In the genomic region with DNA sequence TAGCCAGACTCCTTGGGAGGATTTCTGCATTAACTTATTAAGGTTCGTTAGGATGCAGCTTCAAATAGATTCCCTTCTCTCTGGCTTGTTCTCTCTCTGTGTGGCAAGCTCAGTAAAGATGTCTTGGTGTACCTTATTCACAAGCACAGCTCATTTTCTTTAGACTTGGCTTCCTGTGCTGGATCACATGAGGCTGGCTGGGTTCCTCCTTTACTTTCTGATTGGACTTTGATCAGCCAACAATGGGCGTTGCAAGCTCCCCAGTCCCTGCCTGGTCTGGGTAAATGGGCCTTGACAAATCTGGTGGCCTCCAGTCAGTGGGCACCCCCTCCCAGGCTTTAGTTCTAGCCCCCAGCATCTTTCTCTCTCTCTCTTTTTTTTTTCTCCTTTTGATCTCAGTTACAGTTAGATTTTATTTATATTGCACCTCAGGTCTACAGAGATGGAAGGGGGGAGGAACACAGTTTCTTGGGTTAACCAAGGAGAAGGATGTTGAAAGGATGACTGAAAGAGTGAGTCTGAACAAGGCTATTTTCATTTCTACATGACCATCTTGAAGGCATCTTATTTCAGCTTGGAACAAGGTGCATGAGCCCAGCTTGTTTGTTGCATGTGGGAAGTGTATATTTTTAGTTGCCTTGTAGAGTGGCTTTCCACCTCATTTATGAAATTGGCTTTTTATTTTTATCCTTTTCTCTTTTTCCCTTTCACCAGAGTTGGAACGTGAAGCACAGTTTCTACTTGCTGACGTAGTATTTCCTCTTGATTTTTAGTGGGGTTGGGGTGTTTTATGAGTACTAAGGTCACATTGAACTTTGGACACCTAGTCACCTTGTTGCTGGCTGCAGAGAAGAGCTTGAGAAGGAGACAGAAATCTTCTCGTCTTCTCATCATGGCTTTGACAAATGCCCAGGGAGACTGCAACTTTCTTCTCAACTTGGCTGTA, we compare ENCODE assay signal across 12 cellular contexts.
DNase-seq lines count a peak whose midpoint lies in the region; ATAC-seq and TF ChIP-seq lines count a peak whose summit lies in the region.
"Had no signal": no experiment of that assay in that cellular context is flagged by ENCODE, and none has a peak within 500 bp of the region (broad histone marks: within the 10 kb centered on the region; RNA-seq: fewer than 3 reads in every experiment).

No MANE protein-coding gene starts in this region.

- H3K4me3 ChIP-seq in cardiac muscle cell (no peak overlapping the region), heart left ventricle (no peak overlapping the region), vagina (no peak overlapping the region)

- no peak for TF ChIP-seq CTCF in cardiac muscle cell (IDR thresholded peaks at IDR 0.05; ENCODE audit: low read depth, low read length)
- no peak for TF ChIP-seq CTCF in heart left ventricle (IDR thresholded peaks at IDR 0.05)
- TF ChIP-seq CTCF in nephron (IDR thresholded peaks at IDR 0.05; ENCODE audit: unreplicated experiment in 3 of 3), result no peak
- TF ChIP-seq CTCF in vagina (IDR thresholded peaks at IDR 0.05), result no peak

- ATAC-seq in heart left ventricle, result no peak
- ATAC-seq: activated naive CD8-positive, alpha-beta T cell treated with anti-CD3 and anti-CD28 coated beads, Interleukin-2, amount 50 U/mL, for 24 hours; PC-3 had no signal

- peaks cover 30% of the 10 kb centered on the region for H3K36me3 Mint-ChIP-seq in nephron (ENCODE audit: low read depth)

- H3K9me3 ChIP-seq in cardiac muscle cell (ENCODE audit: low read depth), result no peaks in the 10 kb centered on the region
- H3K9me3 ChIP-seq in heart left ventricle, result no peaks in the 10 kb centered on the region
- no peaks in the 10 kb centered on the region for H3K9me3 ChIP-seq in vagina

- no peaks in the 10 kb centered on the region for H3K9me3 Mint-ChIP-seq in nephron
- H3K9me3 Mint-ChIP-seq: activated naive CD8-positive, alpha-beta T cell treated with anti-CD3 and anti-CD28 coated beads, Interleukin-2, amount 50 U/mL, for 24 hours had no signal

- H3K4me1 Mint-ChIP-seq in nephron, result peaks cover 82% of the 10 kb centered on the region
- H3K4me1 Mint-ChIP-seq: activated naive CD8-positive, alpha-beta T cell treated with anti-CD3 and anti-CD28 coated beads, Interleukin-2, amount 50 U/mL, for 24 hours had no signal

- H3K36me3 ChIP-seq in cardiac muscle cell, result no peaks in the 10 kb centered on the region
- H3K36me3 ChIP-seq in heart left ventricle, result peaks cover 0 to 6% (median 0%) of the 10 kb centered on the region in 9 donors
- no peaks in the 10 kb centered on the region for H3K36me3 ChIP-seq in vagina

- peaks cover 50% of the 10 kb centered on the region for H3K4me1 ChIP-seq in cardiac muscle cell (ENCODE audit: low read depth)
- peaks cover 0 to 90% (median 60%) of the 10 kb centered on the region in 12 donors for H3K4me1 ChIP-seq in heart left ventricle
- H3K4me1 ChIP-seq in vagina, result peaks cover 89% of the 10 kb centered on the region

- H3K27ac ChIP-seq in cardiac muscle cell (peak overlapping the region; percentile 14), heart left ventricle (peak overlapping the region in 3 of 12 donors; percentile 80 to 86 (median 85)), vagina (peak overlapping the region; percentile 70)

- 66 to 83% (median 76%) methylated on average over 5 of the region's 5 CpGs for WGBS in heart left ventricle, 4 donors

- TF ChIP-seq POLR2A in heart left ventricle (IDR thresholded peaks at IDR 0.05) (no peak), vagina (IDR thresholded peaks at IDR 0.05) (no peak)

- no peaks in the 10 kb centered on the region for H3K27me3 Mint-ChIP-seq in nephron (ENCODE audit: low read depth)
- H3K27me3 Mint-ChIP-seq: activated naive CD8-positive, alpha-beta T cell treated with anti-CD3 and anti-CD28 coated beads, Interleukin-2, amount 50 U/mL, for 24 hours had no signal

- H3K27ac Mint-ChIP-seq in nephron, result peak overlapping the region; percentile 79 to 94 (median 84)
- H3K27ac Mint-ChIP-seq: activated naive CD8-positive, alpha-beta T cell treated with anti-CD3 and anti-CD28 coated beads, Interleukin-2, amount 50 U/mL, for 24 hours had no signal

- H3K4me3 Mint-ChIP-seq in nephron, result peak overlapping the region; percentile 8 to 58 (median 14)
- H3K4me3 Mint-ChIP-seq: activated naive CD8-positive, alpha-beta T cell treated with anti-CD3 and anti-CD28 coated beads, Interleukin-2, amount 50 U/mL, for 24 hours had no signal

- in situ Hi-C loops in ACHN (cut with HindIII; ENCODE audit: low pct_ligation_motif_present, low pct_unique_long_range_greater_than_20kb, low sequenced_read_pairs), result no loop called here

- no peaks in the 10 kb centered on the region for H3K27me3 ChIP-seq in cardiac muscle cell
- H3K27me3 ChIP-seq in heart left ventricle, result no peaks in the 10 kb centered on the region
- H3K27me3 ChIP-seq in vagina, result no peaks in the 10 kb centered on the region

- intact Hi-C loops in heart left ventricle (cut with DNase I), result loop anchor here in 2 of 10 donors (10.0 kb wide), 2 partner anchors 149 to 279 kb away; no protein-coding TSS in a partner anchor
- intact Hi-C loops in vagina (cut with DNase I), result no loop called here

- DNase-seq in cardiac muscle cell (ENCODE audit: low read depth in 1 of 2, low spot score in 1 of 2) (no peak), heart left ventricle (no peak), fibroblast of gingiva (ENCODE audit: low read depth) (peak; percentile 19), vagina (ENCODE audit: extremely low spot score in 2 of 2) (no peak), ACHN (no peak), hepatic stellate cell (ENCODE audit: low spot score) (no peak)
- no peak for DNase-seq in activated CD8-positive, alpha-beta memory T cell treated with anti-CD3 and anti-CD28 coated beads, Interleukin-2, amount 50 U/mL, for 4 hours
- DNase-seq: activated naive CD8-positive, alpha-beta T cell treated with anti-CD3 and anti-CD28 coated beads, Interleukin-2, amount 50 U/mL, for 24 hours; HCEC 1CT; PC-3; stimulated activated naive CD4-positive, alpha-beta T cell had no signal
